8 cellular contexts compared by ENCODE assay signal in the genomic region with DNA sequence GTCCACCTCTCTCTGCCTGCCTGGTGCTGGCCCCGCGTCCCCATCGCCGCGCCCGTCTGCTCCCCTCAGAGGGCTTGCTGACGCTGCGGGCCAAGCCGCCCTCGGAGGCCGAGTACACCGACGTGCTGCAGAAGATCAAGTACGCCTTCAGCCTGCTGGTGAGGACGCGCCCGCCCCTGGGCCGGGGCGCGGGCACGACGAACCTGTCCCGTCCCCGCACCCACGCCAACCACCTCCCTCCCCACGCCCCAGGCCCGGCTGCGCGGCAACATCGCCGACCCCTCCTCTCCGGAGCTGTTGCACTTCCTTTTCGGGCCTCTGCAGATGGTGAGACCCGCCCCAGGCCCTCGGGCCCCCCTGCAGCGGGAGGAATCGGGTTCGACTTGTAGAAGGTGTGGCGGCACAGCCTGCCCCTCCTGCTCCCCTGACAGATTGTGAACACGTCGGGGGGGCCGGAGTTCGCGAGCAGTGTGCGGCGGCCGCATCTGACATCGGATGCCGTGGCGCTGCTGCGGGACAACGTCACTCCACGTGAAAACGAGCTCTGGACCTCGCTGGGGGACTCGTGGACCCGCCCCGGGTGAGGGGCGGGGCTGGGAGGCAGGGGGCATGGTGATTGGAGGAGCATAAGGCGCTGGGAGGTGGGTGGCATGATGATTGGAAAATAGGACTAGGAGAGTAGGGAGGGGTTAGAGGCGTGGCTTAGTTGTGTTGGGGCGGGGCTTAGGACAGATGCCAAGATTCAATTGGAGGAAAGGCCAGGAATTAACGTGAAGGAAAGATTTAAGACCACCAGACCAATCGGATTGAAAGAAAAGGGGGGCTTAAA. TPM values are rescaled to one million over a fixed set of nuclear protein-coding genes. Genes with fewer than 3 reads are reported as not detected.
DNase-seq lines count a peak whose midpoint lies in the region; ATAC-seq and TF ChIP-seq lines count a peak whose summit lies in the region.

No MANE protein-coding gene starts in this region.

- H3K4me1 Mint-ChIP-seq in activated CD4-positive, alpha-beta T cell treated with anti-CD3 and anti-CD28 coated beads, Interleukin-2, amount 10 ng/mL, durations not matched to agents 7 days and 5 days = peaks cover 33% of the 10 kb centered on the region
- H3K4me1 Mint-ChIP-seq in progenitor cell of endocrine pancreas (ENCODE audit: low read depth) = peaks cover 4% of the 10 kb centered on the region

- H3K4me3 Mint-ChIP-seq in activated CD4-positive, alpha-beta T cell treated with anti-CD3 and anti-CD28 coated beads, Interleukin-2, amount 10 ng/mL, durations not matched to agents 7 days and 5 days = peak overlapping the region; percentile 61
- no peak overlapping the region for H3K4me3 Mint-ChIP-seq in progenitor cell of endocrine pancreas (ENCODE audit: low read depth)

- H3K27me3 ChIP-seq in HL-60 (ENCODE audit: insufficient read depth, poor library complexity, severe bottlenecking) (peaks cover 25% of the 10 kb centered on the region), spleen (replicated peaks in 1 of 7) (peaks cover 10 to 91% (median 76%) of the 10 kb centered on the region in 7 donors)

- H3K4me3 ChIP-seq in HL-60 (replicated peaks; ENCODE audit: insufficient read depth, low read length) (peak overlapping the region; percentile 80), spleen (peak overlapping the region in 7 of 8 donors; percentile 45 to 74 (median 59))

- DNase-seq in 8988T (peak; percentile 41), HL-60 (ENCODE audit: low read depth in 1 of 2, low spot score in 1 of 2) (no peak), fibroblast of gingiva (ENCODE audit: low read depth) (peak; percentile 11), spleen (no peak), progenitor cell of endocrine pancreas (ENCODE audit: low spot score, unreplicated experiment) (no peak)
- DNase-seq in activated CD4-positive, alpha-beta T cell treated with anti-CD3 and anti-CD28 coated beads, Interleukin-2, amount 10 ng/mL, durations not matched to agents 7 days and 5 days = peak; percentile 45

- intact Hi-C loops in spleen (cut with DNase I; ENCODE audit: low total_unique reads) = no loop called here

- peaks cover 35% of the 10 kb centered on the region for H3K27me3 Mint-ChIP-seq in activated CD4-positive, alpha-beta T cell treated with anti-CD3 and anti-CD28 coated beads, Interleukin-2, amount 10 ng/mL, durations not matched to agents 7 days and 5 days
- peaks cover 68% of the 10 kb centered on the region for H3K27me3 Mint-ChIP-seq in progenitor cell of endocrine pancreas

- CTCF ChIA-PET in activated CD4-positive, alpha-beta T cell treated with anti-CD3 and anti-CD28 coated beads, Interleukin-2, amount 10 ng/mL, durations not matched to agents 7 days and 5 days (lab: Charles Lee) = interaction anchor here (0.6 to 1.4 kb wide), 2 partner anchors 25 to 177 kb away, joined by 3 to 5 read pairs; no protein-coding TSS in a partner anchor

- ATAC-seq in HG02970 (IDR thresholded peaks at IDR 0.05; ENCODE audit: low FRiP score, unreplicated experiment) (no peak), HG02981 (IDR thresholded peaks at IDR 0.05; ENCODE audit: unreplicated experiment) (no peak)

- POLR2A ChIA-PET in activated CD4-positive, alpha-beta T cell treated with anti-CD3 and anti-CD28 coated beads, Interleukin-2, amount 10 ng/mL, durations not matched to agents 7 days and 5 days (lab: Charles Lee) = no interaction called here

- 3 to 12% (median 7%) methylated on average over 25 to 64 of the region's 64 CpGs for WGBS in spleen, 5 donors

- TF ChIP-seq POLR2A in spleen (IDR thresholded peaks at IDR 0.05) = no peak

- H3K9me3 Mint-ChIP-seq in activated CD4-positive, alpha-beta T cell treated with anti-CD3 and anti-CD28 coated beads, Interleukin-2, amount 10 ng/mL, durations not matched to agents 7 days and 5 days = peaks cover 11% of the 10 kb centered on the region
- no peaks in the 10 kb centered on the region for H3K9me3 Mint-ChIP-seq in progenitor cell of endocrine pancreas (ENCODE audit: low read depth)

- H3K27ac ChIP-seq in HL-60 (replicated peaks) (no peak overlapping the region), spleen (no peak overlapping the region)

- peak overlapping the region; percentile 66 for H3K27ac Mint-ChIP-seq in activated CD4-positive, alpha-beta T cell treated with anti-CD3 and anti-CD28 coated beads, Interleukin-2, amount 10 ng/mL, durations not matched to agents 7 days and 5 days
- no peak overlapping the region for H3K27ac Mint-ChIP-seq in progenitor cell of endocrine pancreas

- no peak for TF ChIP-seq CTCF in HL-60 (IDR thresholded peaks at IDR 0.05; ENCODE audit: insufficient read depth, low read length)
- TF ChIP-seq CTCF in spleen (IDR thresholded peaks at IDR 0.05 in 8 of 11, conservative IDR thresholded peaks at IDR 0.05 in 3 of 11) = no peak
- TF ChIP-seq CTCF in progenitor cell of endocrine pancreas (IDR thresholded peaks at IDR 0.05; ENCODE audit: unreplicated experiment) = no peak

- no peaks in the 10 kb centered on the region for H3K36me3 ChIP-seq in spleen

- peaks cover 10% of the 10 kb centered on the region for H3K36me3 Mint-ChIP-seq in activated CD4-positive, alpha-beta T cell treated with anti-CD3 and anti-CD28 coated beads, Interleukin-2, amount 10 ng/mL, durations not matched to agents 7 days and 5 days (ENCODE audit: low read depth)
- H3K36me3 Mint-ChIP-seq in progenitor cell of endocrine pancreas (ENCODE audit: insufficient read depth) = peaks cover 3% of the 10 kb centered on the region

- H3K4me1 ChIP-seq in spleen = peaks cover 13 to 54% (median 42%) of the 10 kb centered on the region in 6 donors

- H3K9me3 ChIP-seq in spleen = peaks cover 0 to 7% (median 0%) of the 10 kb centered on the region in 8 donors

RNA-seq across cellular contexts. Expression of a gene that starts 6.6 kb away (rescaled TPM):
- 1 to 10 TPM; 3.2 to 5.5 TPM for total RNA-seq in activated CD4-positive, alpha-beta T cell treated with anti-CD3 and anti-CD28 coated beads, Interleukin-2, amount 10 ng/mL, durations not matched to agents 7 days and 5 days
- 1 to 10 TPM in 5 of 7 donors, under 1 TPM in 1, not detected in 1; 0.37 to 3.4 (median 2.2) TPM for total RNA-seq in spleen
- polyA plus RNA-seq in spleen = 1 to 10 TPM; 5.2 to 5.3 (median 5.3) TPM
- total RNA-seq in progenitor cell of endocrine pancreas = 14.4 and 21.5 TPM in 2 replicates

RNA-seq across cellular contexts. Expression of a gene that starts 19.3 kb away (rescaled TPM):
- total RNA-seq in activated CD4-positive, alpha-beta T cell treated with anti-CD3 and anti-CD28 coated beads, Interleukin-2, amount 10 ng/mL, durations not matched to agents 7 days and 5 days = 10 to 100 TPM; 15.0 to 15.6 TPM
- total RNA-seq in spleen (10 to 100 TPM; 15.3 to 31.5 (median 17.9) TPM), progenitor cell of endocrine pancreas (11.8 and 12.0 TPM in 2 replicates)
- polyA plus RNA-seq in spleen = 10 to 100 TPM in 1 of 3 donors, 1 to 10 TPM in 2; 4.6 to 13.5 (median 7.6) TPM

RNA-seq across cellular contexts. Expression of a gene that starts 35.2 kb away (rescaled TPM):
- 100 to 1,000 TPM; 135 to 152 TPM for total RNA-seq in activated CD4-positive, alpha-beta T cell treated with anti-CD3 and anti-CD28 coated beads, Interleukin-2, amount 10 ng/mL, durations not matched to agents 7 days and 5 days
- 100 to 1,000 TPM in 5 of 7 donors, 10 to 100 TPM in 2; 88.2 to 193 (median 129) TPM for total RNA-seq in spleen
- 100 to 1,000 TPM in 2 of 3 donors, 10 to 100 TPM in 1; 98.2 to 292 (median 263) TPM for polyA plus RNA-seq in spleen
- total RNA-seq in progenitor cell of endocrine pancreas = 110 and 118 TPM in 2 replicates

RNA-seq across cellular contexts. Expression of a gene that starts 44.2 kb away (rescaled TPM):
- total RNA-seq in activated CD4-positive, alpha-beta T cell treated with anti-CD3 and anti-CD28 coated beads, Interleukin-2, amount 10 ng/mL, durations not matched to agents 7 days and 5 days = under 1 TPM; 0.19 to 0.52 TPM
- total RNA-seq in spleen = 1 to 10 TPM; 1.3 to 3.8 (median 1.7) TPM
- under 1 TPM; 0.09 to 0.41 (median 0.35) TPM for polyA plus RNA-seq in spleen
- total RNA-seq in progenitor cell of endocrine pancreas = 0.18 and 0.34 TPM in 2 replicates

Comparison
In these comparisons a context has a peak if more than half of its experiments do, and no peak if none do; other contexts are left out.
1. DNase-seq: peak in 8988T (single experiment), activated CD4-positive, alpha-beta T cell treated with anti-CD3 and anti-CD28 coated beads, Interleukin-2, amount 10 ng/mL, durations not matched to agents 7 days and 5 days (single experiment) and fibroblast of gingiva (single experiment); none in HL-60 (0 of 2), spleen (single experiment) and progenitor cell of endocrine pancreas (single experiment).